In the genomic region with DNA sequence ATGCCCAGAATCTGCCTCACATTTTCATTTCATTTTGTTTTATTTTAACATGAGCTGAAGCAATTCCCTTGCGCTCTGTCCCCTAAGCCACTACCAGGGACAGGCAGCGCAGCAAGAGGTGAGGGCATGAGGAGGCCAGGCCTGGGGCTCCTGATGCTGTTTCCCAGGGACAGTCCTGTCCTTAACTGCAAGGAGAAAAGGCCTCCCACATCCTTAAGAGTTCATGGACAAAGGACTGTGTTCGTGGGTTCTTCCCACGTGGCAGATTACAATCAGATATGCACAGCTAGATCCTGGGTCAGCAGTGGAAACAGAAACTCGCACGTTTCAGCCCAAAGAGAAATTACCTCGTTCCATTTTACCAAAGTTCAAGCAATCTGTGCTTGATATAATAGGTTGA, we compare ENCODE assay signal across 26 cellular contexts.
"Had no signal": no experiment of that assay in that cellular context is flagged by ENCODE, and none has a peak within 500 bp of the region (broad histone marks: within the 10 kb centered on the region; RNA-seq: fewer than 3 reads in every experiment).

No MANE protein-coding gene starts in this region.

- H3K4me3 Mint-ChIP-seq: central memory CD8-positive, alpha-beta T cell; effector memory CD8-positive, alpha-beta T cell; immature natural killer cell; memory B cell; mesothelial cell of epicardium; naive thymus-derived CD8-positive, alpha-beta T cell; nephron progenitor cell; stimulated activated naive CD8-positive, alpha-beta T cell treated with anti-CD3 and anti-CD28 coated beads, Interleukin-15, amount 100 ng/mL, for 72 hours had no signal

- H3K4me1 Mint-ChIP-seq: central memory CD8-positive, alpha-beta T cell; immature natural killer cell; stimulated activated naive CD8-positive, alpha-beta T cell treated with anti-CD3 and anti-CD28 coated beads, Interleukin-15, amount 100 ng/mL, for 72 hours had no signal

- H3K4me2 ChIP-seq: smooth muscle cell had no signal

- H3K27ac Mint-ChIP-seq: effector memory CD8-positive, alpha-beta T cell; immature natural killer cell; memory B cell; mesothelial cell of epicardium; naive thymus-derived CD8-positive, alpha-beta T cell; nephron progenitor cell had no signal

- H3K36me3 Mint-ChIP-seq: immature natural killer cell; mesothelial cell of epicardium; naive thymus-derived CD8-positive, alpha-beta T cell had no signal

- H3K4me3 ChIP-seq: colonic mucosa, lower lobe of right lung, pancreas, right atrium auricular region, smooth muscle cell, suprapubic skin, transverse colon had no signal

- DNase-seq: colonic mucosa; dermis blood vessel endothelial cell; effector memory CD8-positive, alpha-beta T cell; erythroblast; hypothalamus; immature natural killer cell; left ventricle myocardium superior; lower lobe of right lung; naive thymus-derived CD8-positive, alpha-beta T cell; nephron progenitor cell; occipital lobe; pancreas; stimulated activated CD4-positive, alpha-beta T cell treated with anti-CD3 and anti-CD28 coated beads, Interleukin-12 subunit alpha, Interleukin-12 subunit beta, amount 100 ng/mL, for 4 hours; stimulated activated CD4-positive, alpha-beta T cell treated with anti-CD3 and anti-CD28 coated beads, Interleukin-1b, Interleukin-23, amount 100 ng/mL, for 48 hours; stimulated activated CD4-positive, alpha-beta T cell treated with anti-CD3 and anti-CD28 coated beads, Interleukin-4, amount 100 ng/mL, for 1 hour; stimulated activated CD8-positive, alpha-beta memory T cell treated with anti-CD3 and anti-CD28 coated beads, Interleukin-4, amount 100 ng/mL, for 48 hours; stimulated activated naive CD4-positive, alpha-beta T cell; stimulated activated naive CD8-positive, alpha-beta T cell treated with anti-CD3 and anti-CD28 coated beads, Interleukin-15, amount 100 ng/mL, for 72 hours; transverse colon had no signal

- H3K36me3 ChIP-seq: colonic mucosa, lower lobe of right lung, pancreas, right atrium auricular region, suprapubic skin, transverse colon had no signal

- H3K27me3 ChIP-seq: colonic mucosa, pancreas, right atrium auricular region, suprapubic skin, transverse colon had no signal

- H3K4me1 ChIP-seq: colonic mucosa, lower lobe of right lung, pancreas, right atrium auricular region, suprapubic skin, transverse colon had no signal

- ATAC-seq: effector memory CD8-positive, alpha-beta T cell; left ventricle myocardium superior; lower lobe of right lung; naive thymus-derived CD8-positive, alpha-beta T cell; pancreas; sciatic nerve; stimulated activated naive CD8-positive, alpha-beta T cell treated with anti-CD3 and anti-CD28 coated beads, Interleukin-15, amount 100 ng/mL, for 72 hours had no signal

- H3K9me3 ChIP-seq: colonic mucosa, lower lobe of right lung, pancreas, right atrium auricular region, suprapubic skin, transverse colon had no signal

- H3K27ac ChIP-seq: colonic mucosa, lower lobe of right lung, pancreas, right atrium auricular region, suprapubic skin, transverse colon had no signal

- H3K9me3 Mint-ChIP-seq: central memory CD8-positive, alpha-beta T cell; effector memory CD8-positive, alpha-beta T cell; memory B cell; mesothelial cell of epicardium; stimulated activated naive CD8-positive, alpha-beta T cell treated with anti-CD3 and anti-CD28 coated beads, Interleukin-15, amount 100 ng/mL, for 72 hours had no signal
